Comparison of ENCODE assay signal across 1 cellular context in the genomic region with DNA sequence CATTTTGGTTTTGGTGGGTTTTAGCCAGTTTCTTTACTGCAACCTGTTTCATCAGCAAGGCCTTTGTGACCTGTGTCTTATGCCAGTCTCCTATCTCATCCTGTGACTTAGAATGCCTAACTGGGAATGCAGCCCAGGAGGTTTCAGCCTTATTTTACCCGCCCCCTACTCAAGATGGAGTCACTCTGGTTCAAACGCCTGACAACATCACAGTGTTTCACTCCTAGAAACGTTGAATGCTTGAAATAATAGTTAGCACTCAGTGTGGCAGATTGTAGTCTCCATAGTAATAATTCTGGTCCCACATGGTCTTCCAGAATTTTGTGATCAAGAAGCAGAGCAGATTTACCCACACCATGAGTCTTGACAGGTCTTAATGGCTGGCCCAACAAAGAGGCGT.
TF ChIP-seq lines count a peak whose summit lies in the region.

No MANE protein-coding gene starts in this region.

TF ChIP-seq in K562, 482 proteins besides CTCF, POLR2A, EP300 and RAD21 (continued from another document and continues in another):
- TF ChIP-seq, protein P1, sequence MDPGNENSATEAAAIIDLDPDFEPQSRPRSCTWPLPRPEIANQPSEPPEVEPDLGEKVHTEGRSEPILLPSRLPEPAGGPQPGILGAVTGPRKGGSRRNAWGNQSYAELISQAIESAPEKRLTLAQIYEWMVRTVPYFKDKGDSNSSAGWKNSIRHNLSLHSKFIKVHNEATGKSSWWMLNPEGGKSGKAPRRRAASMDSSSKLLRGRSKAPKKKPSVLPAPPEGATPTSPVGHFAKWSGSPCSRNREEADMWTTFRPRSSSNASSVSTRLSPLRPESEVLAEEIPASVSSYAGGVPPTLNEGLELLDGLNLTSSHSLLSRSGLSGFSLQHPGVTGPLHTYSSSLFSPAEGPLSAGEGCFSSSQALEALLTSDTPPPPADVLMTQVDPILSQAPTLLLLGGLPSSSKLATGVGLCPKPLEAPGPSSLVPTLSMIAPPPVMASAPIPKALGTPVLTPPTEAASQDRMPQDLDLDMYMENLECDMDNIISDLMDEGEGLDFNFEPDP (CRISPR knock-in tag; IDR thresholded peaks at IDR 0.05), result 0 out of 2 replicates have a peak, but pooled peaks have one; percentile 33
- peak; percentile 76 for TF ChIP-seq PTTG1 (tag; IDR thresholded peaks at IDR 0.05; ENCODE audit: low read depth)
- no peak for TF ChIP-seq HMG20A (CRISPR knock-in tag; conservative IDR thresholded peaks at IDR 0.05)
- no peak for TF ChIP-seq FUS (optimal IDR thresholded peaks at IDR 0.05; ENCODE audit: low read depth, low read length)
- TF ChIP-seq TRIM24 (IDR thresholded peaks at IDR 0.05), result no peak
- TF ChIP-seq, protein P2, sequence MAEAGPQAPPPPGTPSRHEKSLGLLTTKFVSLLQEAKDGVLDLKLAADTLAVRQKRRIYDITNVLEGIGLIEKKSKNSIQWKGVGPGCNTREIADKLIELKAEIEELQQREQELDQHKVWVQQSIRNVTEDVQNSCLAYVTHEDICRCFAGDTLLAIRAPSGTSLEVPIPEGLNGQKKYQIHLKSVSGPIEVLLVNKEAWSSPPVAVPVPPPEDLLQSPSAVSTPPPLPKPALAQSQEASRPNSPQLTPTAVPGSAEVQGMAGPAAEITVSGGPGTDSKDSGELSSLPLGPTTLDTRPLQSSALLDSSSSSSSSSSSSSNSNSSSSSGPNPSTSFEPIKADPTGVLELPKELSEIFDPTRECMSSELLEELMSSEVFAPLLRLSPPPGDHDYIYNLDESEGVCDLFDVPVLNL (CRISPR knock-in tag; IDR thresholded peaks at IDR 0.05; ENCODE audit: low read depth), result no peak
- TF ChIP-seq ZNF239 (CRISPR knock-in tag; IDR thresholded peaks at IDR 0.05), result no peak
- TF ChIP-seq PYGO2 (tag; IDR thresholded peaks at IDR 0.05), result peak; percentile 80
- TF ChIP-seq, protein P3, sequence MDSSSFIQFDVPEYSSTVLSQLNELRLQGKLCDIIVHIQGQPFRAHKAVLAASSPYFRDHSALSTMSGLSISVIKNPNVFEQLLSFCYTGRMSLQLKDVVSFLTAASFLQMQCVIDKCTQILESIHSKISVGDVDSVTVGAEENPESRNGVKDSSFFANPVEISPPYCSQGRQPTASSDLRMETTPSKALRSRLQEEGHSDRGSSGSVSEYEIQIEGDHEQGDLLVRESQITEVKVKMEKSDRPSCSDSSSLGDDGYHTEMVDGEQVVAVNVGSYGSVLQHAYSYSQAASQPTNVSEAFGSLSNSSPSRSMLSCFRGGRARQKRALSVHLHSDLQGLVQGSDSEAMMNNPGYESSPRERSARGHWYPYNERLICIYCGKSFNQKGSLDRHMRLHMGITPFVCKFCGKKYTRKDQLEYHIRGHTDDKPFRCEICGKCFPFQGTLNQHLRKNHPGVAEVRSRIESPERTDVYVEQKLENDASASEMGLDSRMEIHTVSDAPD (CRISPR knock-in tag; IDR thresholded peaks at IDR 0.05), result no peak
- TF ChIP-seq, protein P4, sequence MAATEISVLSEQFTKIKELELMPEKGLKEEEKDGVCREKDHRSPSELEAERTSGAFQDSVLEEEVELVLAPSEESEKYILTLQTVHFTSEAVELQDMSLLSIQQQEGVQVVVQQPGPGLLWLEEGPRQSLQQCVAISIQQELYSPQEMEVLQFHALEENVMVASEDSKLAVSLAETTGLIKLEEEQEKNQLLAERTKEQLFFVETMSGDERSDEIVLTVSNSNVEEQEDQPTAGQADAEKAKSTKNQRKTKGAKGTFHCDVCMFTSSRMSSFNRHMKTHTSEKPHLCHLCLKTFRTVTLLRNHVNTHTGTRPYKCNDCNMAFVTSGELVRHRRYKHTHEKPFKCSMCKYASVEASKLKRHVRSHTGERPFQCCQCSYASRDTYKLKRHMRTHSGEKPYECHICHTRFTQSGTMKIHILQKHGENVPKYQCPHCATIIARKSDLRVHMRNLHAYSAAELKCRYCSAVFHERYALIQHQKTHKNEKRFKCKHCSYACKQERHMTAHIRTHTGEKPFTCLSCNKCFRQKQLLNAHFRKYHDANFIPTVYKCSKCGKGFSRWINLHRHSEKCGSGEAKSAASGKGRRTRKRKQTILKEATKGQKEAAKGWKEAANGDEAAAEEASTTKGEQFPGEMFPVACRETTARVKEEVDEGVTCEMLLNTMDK (IDR thresholded peaks at IDR 0.05; ENCODE audit: borderline replicate concordance, insufficient read depth, low read depth, low read length, poor library complexity, severe bottlenecking), result no peak
- no peak for TF ChIP-seq CBFA2T2 (conservative IDR thresholded peaks at IDR 0.05)
- peak; percentile 72; the same call in 1 of the 2 replicates for TF ChIP-seq MECOM (CRISPR knock-in tag; IDR thresholded peaks at IDR 0.05)
- no peak for TF ChIP-seq CBX5 (IDR thresholded peaks at IDR 0.05; ENCODE audit: borderline replicate concordance, low read depth)
- TF ChIP-seq KLF10 (CRISPR knock-in tag; IDR thresholded peaks at IDR 0.05), result no peak
- TF ChIP-seq SMAD4 (CRISPR knock-in tag; conservative IDR thresholded peaks at IDR 0.05), result peak; percentile 84
- no peak for TF ChIP-seq ZNF134 (CRISPR knock-in tag; conservative IDR thresholded peaks at IDR 0.05)
- no peak for TF ChIP-seq POLR3A (IDR thresholded peaks at IDR 0.05; ENCODE audit: borderline replicate concordance, extremely low read depth, insufficient read depth, insufficient read length)
- no peak for TF ChIP-seq NFYB (IDR thresholded peaks at IDR 0.05; ENCODE audit: extremely low read depth, insufficient read length)
- TF ChIP-seq ZC3H8 (IDR thresholded peaks at IDR 0.05), result no peak
- TF ChIP-seq ZNF23 (CRISPR knock-in tag; IDR thresholded peaks at IDR 0.05), result no peak
- no peak for TF ChIP-seq SIX5 (IDR thresholded peaks at IDR 0.05; ENCODE audit: borderline replicate concordance in 1 of 2, insufficient read depth in 1 of 2, low read depth in 1 of 2, low read length in 2 of 2)
- no peak for TF ChIP-seq TFAM (CRISPR knock-in tag; conservative IDR thresholded peaks at IDR 0.05)
- TF ChIP-seq, protein P5, sequence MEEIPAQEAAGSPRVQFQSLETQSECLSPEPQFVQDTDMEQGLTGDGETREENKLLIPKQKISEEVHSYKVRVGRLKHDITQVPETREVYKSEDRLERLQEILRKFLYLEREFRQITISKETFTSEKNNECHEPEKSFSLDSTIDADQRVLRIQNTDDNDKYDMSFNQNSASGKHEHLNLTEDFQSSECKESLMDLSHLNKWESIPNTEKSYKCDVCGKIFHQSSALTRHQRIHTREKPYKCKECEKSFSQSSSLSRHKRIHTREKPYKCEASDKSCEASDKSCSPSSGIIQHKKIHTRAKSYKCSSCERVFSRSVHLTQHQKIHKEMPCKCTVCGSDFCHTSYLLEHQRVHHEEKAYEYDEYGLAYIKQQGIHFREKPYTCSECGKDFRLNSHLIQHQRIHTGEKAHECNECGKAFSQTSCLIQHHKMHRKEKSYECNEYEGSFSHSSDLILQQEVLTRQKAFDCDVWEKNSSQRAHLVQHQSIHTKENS (CRISPR knock-in tag; IDR thresholded peaks at IDR 0.05), result no peak
- peak; percentile 93 for TF ChIP-seq ZNF311 (CRISPR knock-in tag; IDR thresholded peaks at IDR 0.05)
- TF ChIP-seq NFXL1 (CRISPR knock-in tag; IDR thresholded peaks at IDR 0.05), result no peak
- TF ChIP-seq ZEB2 (IDR thresholded peaks at IDR 0.05), result no peak
- no peak for TF ChIP-seq ZNF551 (CRISPR knock-in tag; IDR thresholded peaks at IDR 0.05)
- TF ChIP-seq, protein P6, sequence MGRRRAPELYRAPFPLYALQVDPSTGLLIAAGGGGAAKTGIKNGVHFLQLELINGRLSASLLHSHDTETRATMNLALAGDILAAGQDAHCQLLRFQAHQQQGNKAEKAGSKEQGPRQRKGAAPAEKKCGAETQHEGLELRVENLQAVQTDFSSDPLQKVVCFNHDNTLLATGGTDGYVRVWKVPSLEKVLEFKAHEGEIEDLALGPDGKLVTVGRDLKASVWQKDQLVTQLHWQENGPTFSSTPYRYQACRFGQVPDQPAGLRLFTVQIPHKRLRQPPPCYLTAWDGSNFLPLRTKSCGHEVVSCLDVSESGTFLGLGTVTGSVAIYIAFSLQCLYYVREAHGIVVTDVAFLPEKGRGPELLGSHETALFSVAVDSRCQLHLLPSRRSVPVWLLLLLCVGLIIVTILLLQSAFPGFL (CRISPR knock-in tag; IDR thresholded peaks at IDR 0.05), result no peak
- no peak for TF ChIP-seq MAFF (IDR thresholded peaks at IDR 0.05; ENCODE audit: low read length)
- TF ChIP-seq ZNF668 (CRISPR knock-in tag; IDR thresholded peaks at IDR 0.05), result peak; percentile 86
- TF ChIP-seq DDX20 (tag; IDR thresholded peaks at IDR 0.05; ENCODE audit: low read depth), result peak; percentile 43; the same call in 1 of the 2 replicates
- TF ChIP-seq, protein P7, sequence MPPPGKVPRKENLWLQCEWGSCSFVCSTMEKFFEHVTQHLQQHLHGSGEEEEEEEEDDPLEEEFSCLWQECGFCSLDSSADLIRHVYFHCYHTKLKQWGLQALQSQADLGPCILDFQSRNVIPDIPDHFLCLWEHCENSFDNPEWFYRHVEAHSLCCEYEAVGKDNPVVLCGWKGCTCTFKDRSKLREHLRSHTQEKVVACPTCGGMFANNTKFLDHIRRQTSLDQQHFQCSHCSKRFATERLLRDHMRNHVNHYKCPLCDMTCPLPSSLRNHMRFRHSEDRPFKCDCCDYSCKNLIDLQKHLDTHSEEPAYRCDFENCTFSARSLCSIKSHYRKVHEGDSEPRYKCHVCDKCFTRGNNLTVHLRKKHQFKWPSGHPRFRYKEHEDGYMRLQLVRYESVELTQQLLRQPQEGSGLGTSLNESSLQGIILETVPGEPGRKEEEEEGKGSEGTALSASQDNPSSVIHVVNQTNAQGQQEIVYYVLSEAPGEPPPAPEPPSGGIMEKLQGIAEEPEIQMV (tag; conservative IDR thresholded peaks at IDR 0.05; ENCODE audit: low read depth), result peak; percentile 66
- no peak for TF ChIP-seq NONO (IDR thresholded peaks at IDR 0.05; ENCODE audit: low read depth in 2 of 2, low read length in 1 of 2)
- TF ChIP-seq SRSF3 (IDR thresholded peaks at IDR 0.05; ENCODE audit: insufficient read depth, low read length), result no peak
- no peak for TF ChIP-seq ZNF764 (CRISPR knock-in tag; IDR thresholded peaks at IDR 0.05; ENCODE audit: low read depth)
- TF ChIP-seq MCM5 (IDR thresholded peaks at IDR 0.05; ENCODE audit: low read depth), result no peak
- TF ChIP-seq, protein P8, sequence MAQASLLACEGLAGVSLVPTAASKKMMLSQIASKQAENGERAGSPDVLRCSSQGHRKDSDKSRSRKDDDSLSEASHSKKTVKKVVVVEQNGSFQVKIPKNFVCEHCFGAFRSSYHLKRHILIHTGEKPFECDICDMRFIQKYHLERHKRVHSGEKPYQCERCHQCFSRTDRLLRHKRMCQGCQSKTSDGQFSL (CRISPR knock-in tag; IDR thresholded peaks at IDR 0.05), result no peak
- TF ChIP-seq, protein P8 (tag; IDR thresholded peaks at IDR 0.05), result peak in 1 of 2 experiments; percentile 67; a peak in 1 of 4 replicates
- no peak for TF ChIP-seq CREB1 (IDR thresholded peaks at IDR 0.05)
- no peak for TF ChIP-seq CREB1 (CRISPR knock-in tag; IDR thresholded peaks at IDR 0.05)
- no peak for TF ChIP-seq NCOA4 (IDR thresholded peaks at IDR 0.05; ENCODE audit: partially characterized antibody)
- TF ChIP-seq RBM34 (IDR thresholded peaks at IDR 0.05; ENCODE audit: borderline replicate concordance, insufficient read depth, low read length), result no peak
- TF ChIP-seq MEF2D (tag; conservative IDR thresholded peaks at IDR 0.05; ENCODE audit: low read depth), result peak; percentile 55; the same call in 1 of the 2 replicates
- TF ChIP-seq, protein P9, sequence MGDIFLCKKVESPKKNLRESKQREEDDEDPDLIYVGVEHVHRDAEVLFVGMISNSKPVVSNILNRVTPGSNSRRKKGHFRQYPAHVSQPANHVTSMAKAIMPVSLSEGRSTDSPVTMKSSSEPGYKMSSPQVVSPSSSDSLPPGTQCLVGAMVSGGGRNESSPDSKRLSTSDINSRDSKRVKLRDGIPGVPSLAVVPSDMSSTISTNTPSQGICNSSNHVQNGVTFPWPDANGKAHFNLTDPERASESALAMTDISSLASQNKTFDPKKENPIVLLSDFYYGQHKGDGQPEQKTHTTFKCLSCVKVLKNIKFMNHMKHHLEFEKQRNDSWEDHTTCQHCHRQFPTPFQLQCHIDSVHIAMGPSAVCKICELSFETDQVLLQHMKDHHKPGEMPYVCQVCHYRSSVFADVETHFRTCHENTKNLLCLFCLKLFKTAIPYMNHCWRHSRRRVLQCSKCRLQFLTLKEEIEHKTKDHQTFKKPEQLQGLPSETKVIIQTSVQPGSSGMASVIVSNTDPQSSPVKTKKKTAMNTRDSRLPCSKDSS (IDR thresholded peaks at IDR 0.05; ENCODE audit: low read depth, partially characterized antibody), result no peak
- TF ChIP-seq ZFP36 (IDR thresholded peaks at IDR 0.05; ENCODE audit: low read depth, low read length, partially characterized antibody), result no peak
- TF ChIP-seq, protein P10, sequence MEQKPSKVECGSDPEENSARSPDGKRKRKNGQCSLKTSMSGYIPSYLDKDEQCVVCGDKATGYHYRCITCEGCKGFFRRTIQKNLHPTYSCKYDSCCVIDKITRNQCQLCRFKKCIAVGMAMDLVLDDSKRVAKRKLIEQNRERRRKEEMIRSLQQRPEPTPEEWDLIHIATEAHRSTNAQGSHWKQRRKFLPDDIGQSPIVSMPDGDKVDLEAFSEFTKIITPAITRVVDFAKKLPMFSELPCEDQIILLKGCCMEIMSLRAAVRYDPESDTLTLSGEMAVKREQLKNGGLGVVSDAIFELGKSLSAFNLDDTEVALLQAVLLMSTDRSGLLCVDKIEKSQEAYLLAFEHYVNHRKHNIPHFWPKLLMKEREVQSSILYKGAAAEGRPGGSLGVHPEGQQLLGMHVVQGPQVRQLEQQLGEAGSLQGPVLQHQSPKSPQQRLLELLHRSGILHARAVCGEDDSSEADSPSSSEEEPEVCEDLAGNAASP (IDR thresholded peaks at IDR 0.05), result no peak
- 0 out of 2 replicates have a peak, but pooled peaks have one; percentile 15 for TF ChIP-seq SMAD3 (CRISPR knock-in tag; conservative IDR thresholded peaks at IDR 0.05)
- TF ChIP-seq ZNF146 (CRISPR knock-in tag; IDR thresholded peaks at IDR 0.05; ENCODE audit: unreplicated experiment), result no peak
- TF ChIP-seq ZNF224 (CRISPR knock-in tag; IDR thresholded peaks at IDR 0.05), result no peak
- TF ChIP-seq FOXK1 (CRISPR knock-in tag; IDR thresholded peaks at IDR 0.05; ENCODE audit: borderline replicate concordance), result no peak
- no peak for TF ChIP-seq CEBPB (tag; IDR thresholded peaks at IDR 0.05)
- no peak for TF ChIP-seq RBM15 (IDR thresholded peaks at IDR 0.05; ENCODE audit: insufficient read depth, low read length)
- TF ChIP-seq, protein P11, sequence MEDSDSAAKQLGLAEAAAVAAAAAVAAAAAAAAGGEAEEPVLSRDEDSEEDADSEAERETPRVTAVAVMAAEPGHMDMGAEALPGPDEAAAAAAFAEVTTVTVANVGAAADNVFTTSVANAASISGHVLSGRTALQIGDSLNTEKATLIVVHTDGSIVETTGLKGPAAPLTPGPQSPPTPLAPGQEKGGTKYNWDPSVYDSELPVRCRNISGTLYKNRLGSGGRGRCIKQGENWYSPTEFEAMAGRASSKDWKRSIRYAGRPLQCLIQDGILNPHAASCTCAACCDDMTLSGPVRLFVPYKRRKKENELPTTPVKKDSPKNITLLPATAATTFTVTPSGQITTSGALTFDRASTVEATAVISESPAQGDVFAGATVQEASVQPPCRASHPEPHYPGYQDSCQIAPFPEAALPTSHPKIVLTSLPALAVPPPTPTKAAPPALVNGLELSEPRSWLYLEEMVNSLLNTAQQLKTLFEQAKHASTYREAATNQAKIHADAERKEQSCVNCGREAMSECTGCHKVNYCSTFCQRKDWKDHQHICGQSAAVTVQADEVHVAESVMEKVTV (CRISPR knock-in tag; IDR thresholded peaks at IDR 0.05), result no peak
- peak; percentile 85 for TF ChIP-seq PTRF (tag; IDR thresholded peaks at IDR 0.05)
- no peak for TF ChIP-seq NR2C1 (IDR thresholded peaks at IDR 0.05)
- TF ChIP-seq NR2C1 (tag; IDR thresholded peaks at IDR 0.05), result peak; percentile 83
